In genomic region chr7:36472141-36472729, GRCh38 we compare ENCODE assay signal across 20 cellular contexts.
"Had no signal": no experiment of that assay in that cellular context is flagged by ENCODE, and none has a peak within 500 bp of the region (broad histone marks: within the 10 kb centered on the region; RNA-seq: fewer than 3 reads in every experiment).

No MANE protein-coding gene starts in this region.

- H3K36me3 ChIP-seq: MG63, SJSA1 had no signal

- DNase-seq: KBM-7, MG63, NCI-H1092, NCI-H1105 treated with DMSO at 0.1 percent for 48 hours, NCI-H1417 treated with DMSO at 0.1 percent for 48 hours, NCI-H146, NCI-H1694 treated with DMSO at 0.1 percent for 48 hours, NCI-H1930, NCI-H2171, NCI-H226, NCI-H446 treated with DMSO at 0.1 percent for 48 hours, NCI-H526, NCI-H82, Right ventricle myocardium superior, RPMI8226, SIG-M5 had no signal

- H3K4me3 ChIP-seq: MG63, SJSA1, SK-N-MC had no signal

- H3K9me3 ChIP-seq: MG63, SJSA1 had no signal

- H3K27me3 ChIP-seq: MG63, SJSA1 had no signal

- H3K27ac ChIP-seq: HL-60, SJSA1, SK-N-MC had no signal

- FAIRE-seq: HTR-8/SVneo had no signal
